Comparison of ENCODE assay signal across 16 cellular contexts in genomic region chr17:75384751-75385150, GRCh38. TPM values are rescaled to one million over a fixed set of nuclear protein-coding genes. Genes with fewer than 3 reads are reported as not detected.
DNase-seq lines count a peak whose midpoint lies in the region; ATAC-seq, FAIRE-seq and TF ChIP-seq lines count a peak whose summit lies in the region.
"Had no signal": no experiment of that assay in that cellular context is flagged by ENCODE, and none has a peak within 500 bp of the region (broad histone marks: within the 10 kb centered on the region; RNA-seq: fewer than 3 reads in every experiment).

No MANE protein-coding gene starts in this region.

- TF ChIP-seq RAD21 in HepG2 (CRISPR knock-in tag; IDR thresholded peaks at IDR 0.05), result no peak

- H3K79me2 ChIP-seq in HepG2 (ENCODE audit: insufficient read depth, low read length), result peaks cover 84% of the 10 kb centered on the region

- no peak for TF ChIP-seq EP300 in HepG2 (IDR thresholded peaks at IDR 0.05; ENCODE audit: low read depth in 2 of 2, low read length in 2 of 2)
- TF ChIP-seq EP300 in HepG2 (CRISPR knock-in tag; IDR thresholded peaks at IDR 0.05; ENCODE audit: borderline replicate concordance), result no peak

- DNase-seq in HepG2 (ENCODE audit: low spot score) (no peak), right lobe of liver (no peak), naive B cell (no peak), nephron progenitor cell (no peak), activated gamma-delta T cell treated with Interleukin-2 at 50 U/mL for 16 hours (no peak), psoas muscle (no peak)
- DNase-seq in effector memory CD8-positive, alpha-beta T cell, result no peak
- DNase-seq: 8988T; Calu3; CD8-positive, alpha-beta T cell; DMS79 treated with DMSO at 0.1 percent for 48 hours; GF-D8; H9 had no signal

- no peak overlapping the region for H2AFZ ChIP-seq in HepG2 (ENCODE audit: low read length)

- peaks cover 83% of the 10 kb centered on the region for H3K4me1 ChIP-seq in HepG2 (ENCODE audit: insufficient read depth, low read length)
- H3K4me1 ChIP-seq in right lobe of liver, result peaks cover 0 to 34% (median 6%) of the 10 kb centered on the region in 4 donors
- peaks cover 10% of the 10 kb centered on the region for H3K4me1 ChIP-seq in psoas muscle

- H3K27me3 ChIP-seq in HepG2 (ENCODE audit: control insufficient read depth in 1 of 2, insufficient read depth in 2 of 2, low read length in 2 of 2), result no peaks in the 10 kb centered on the region
- H3K27me3 ChIP-seq in right lobe of liver, result no peaks in the 10 kb centered on the region
- H3K27me3 ChIP-seq in psoas muscle (ENCODE audit: insufficient read depth in 3 of 3, low read length in 2 of 3), result no peaks in the 10 kb centered on the region
- H3K27me3 ChIP-seq: BLaER1 treated with 17β-estradiol and CSF1 and Interleukin-3, amounts not matched to agents 10 nM and 100 nM had no signal

- H3K27me3 Mint-ChIP-seq in effector memory CD8-positive, alpha-beta T cell, result no peaks in the 10 kb centered on the region
- H3K27me3 Mint-ChIP-seq in naive B cell (no peaks in the 10 kb centered on the region), nephron progenitor cell (ENCODE audit: low read depth, poor library complexity) (peaks cover 4% of the 10 kb centered on the region)

- TF ChIP-seq POLR2A in HepG2 (IDR thresholded peaks at IDR 0.05; ENCODE audit: insufficient read depth in 1 of 2, low read depth in 2 of 2, low read length in 2 of 2), result no peak
- TF ChIP-seq POLR2A in right lobe of liver (IDR thresholded peaks at IDR 0.05), result no peak

- CTCF ChIA-PET in HepG2 (lab: Yijun Ruan, JAX; ENCODE audit: low intra/inter-chr PET ratio, low total read pairs), result no interaction called here

- no peak for TF ChIP-seq CTCF in HepG2 (CRISPR knock-in tag; IDR thresholded peaks at IDR 0.05)
- no peak for TF ChIP-seq CTCF in right lobe of liver (IDR thresholded peaks at IDR 0.05)
- no peak for TF ChIP-seq CTCF in nephron progenitor cell (IDR thresholded peaks at IDR 0.05)
- no peak for TF ChIP-seq CTCF in psoas muscle (IDR thresholded peaks at IDR 0.05)

- H3K9me3 ChIP-seq in HepG2 (ENCODE audit: low read length) (no peaks in the 10 kb centered on the region), right lobe of liver (no peaks in the 10 kb centered on the region), psoas muscle (no peaks in the 10 kb centered on the region)

- peak overlapping the region in 1 of 2 donors; percentile 52 for H3K4me3 Mint-ChIP-seq in effector memory CD8-positive, alpha-beta T cell
- H3K4me3 Mint-ChIP-seq in naive B cell (peak overlapping the region in 4 of 8 donors; percentile 8 to 29 (median 20)), nephron progenitor cell (no peak overlapping the region)
- H3K4me3 Mint-ChIP-seq: CD8-positive, alpha-beta T cell; H9 had no signal

- no peak overlapping the region for H3K9ac ChIP-seq in HepG2 (ENCODE audit: insufficient read depth, low read depth, low read length)
- H3K9ac ChIP-seq: BLaER1 treated with 17β-estradiol and CSF1 and Interleukin-3, amounts not matched to agents 10 nM and 100 nM had no signal

- no peak for FAIRE-seq in HepG2 (lab: Jason Lieb, UNC)
- FAIRE-seq: H1 had no signal

- no peaks in the 10 kb centered on the region for H3K9me3 Mint-ChIP-seq in effector memory CD8-positive, alpha-beta T cell
- H3K9me3 Mint-ChIP-seq in naive B cell (no peaks in the 10 kb centered on the region), nephron progenitor cell (no peaks in the 10 kb centered on the region)
- H3K9me3 Mint-ChIP-seq: CD8-positive, alpha-beta T cell; H9 had no signal

- H3K27ac Mint-ChIP-seq in effector memory CD8-positive, alpha-beta T cell, result peak overlapping the region; percentile 23 to 25
- H3K27ac Mint-ChIP-seq in naive B cell, result peak overlapping the region in 4 of 6 donors; percentile 36 to 93 (median 66)
- H3K27ac Mint-ChIP-seq in nephron progenitor cell, result no peak overlapping the region
- H3K27ac Mint-ChIP-seq: CD8-positive, alpha-beta T cell had no signal

- no TSS peak for BruUV-seq in HepG2 (replicated peaks; lab: Mats Ljungman, UMichigan)

- no peak for ATAC-seq in HepG2
- ATAC-seq in right lobe of liver, result no peak
- no peak for ATAC-seq in effector memory CD8-positive, alpha-beta T cell (replicated peaks)
- no peak for ATAC-seq in naive B cell (ENCODE audit: low read depth in 2 of 2)
- ATAC-seq in psoas muscle, result no peak
- no peak for ATAC-seq in HG03095 (IDR thresholded peaks at IDR 0.05; ENCODE audit: unreplicated experiment)
- ATAC-seq: CD8-positive, alpha-beta T cell had no signal

- WGBS in HepG2 (ENCODE audit: low lambda C conversion rate), result 79% methylated on average over 8 of the region's 8 CpGs
- 100% methylated on average over 6 of the region's 8 CpGs for WGBS in right lobe of liver (ENCODE audit: insufficient coverage, low coverage, low lambda C conversion rate, missing lambda C conversion rate)
- 97 to 99% (median 97%) methylated on average over 8 of the region's 8 CpGs for WGBS in psoas muscle, 3 donors

- H3K4me3 ChIP-seq in HepG2 (replicated peaks in 1 of 3; ENCODE audit: insufficient read depth in 1 of 3, low read depth in 2 of 3, low read length in 3 of 3), result no peak overlapping the region
- H3K4me3 ChIP-seq in right lobe of liver, result no peak overlapping the region
- no peak overlapping the region for H3K4me3 ChIP-seq in psoas muscle
- H3K4me3 ChIP-seq: BLaER1 treated with 17β-estradiol and CSF1 and Interleukin-3, amounts not matched to agents 10 nM and 100 nM had no signal

- H3K36me3 ChIP-seq in HepG2 (replicated peaks in 1 of 2; ENCODE audit: control insufficient read depth in 1 of 2, insufficient read depth in 2 of 2, low read length in 2 of 2), result peaks cover 10 to 21% of the 10 kb centered on the region in 2 experiments; a peak in 4 of 5 replicates
- no peaks in the 10 kb centered on the region for H3K36me3 ChIP-seq in right lobe of liver
- H3K36me3 ChIP-seq in psoas muscle (ENCODE audit: insufficient read depth in 1 of 2, low read depth in 1 of 2), result peaks cover 0 to 3% of the 10 kb centered on the region in 2 donors

- in situ Hi-C loops in HepG2 (cut with HindIII; ENCODE audit: extremely low pct_ligation_motif_present, low pct_unique_long_range_greater_than_20kb), result no loop called here

- H3K27ac ChIP-seq in HepG2 (ENCODE audit: extremely low read length, insufficient read depth, low read length) (peak overlapping the region; percentile 82), right lobe of liver (no peak overlapping the region), psoas muscle (no peak overlapping the region)
- H3K27ac ChIP-seq: BLaER1 treated with 17β-estradiol and CSF1 and Interleukin-3, amounts not matched to agents 10 nM and 100 nM had no signal

- H3K4me2 ChIP-seq in HepG2 (ENCODE audit: low read depth, low read length), result no peak overlapping the region; the same call in 1 of the 2 replicates

- no peaks in the 10 kb centered on the region for H4K20me1 ChIP-seq in HepG2 (ENCODE audit: insufficient read depth, low read length)

- H3K36me3 Mint-ChIP-seq in effector memory CD8-positive, alpha-beta T cell (ENCODE audit: insufficient read depth), result peaks cover 40% of the 10 kb centered on the region
- H3K36me3 Mint-ChIP-seq in naive B cell, result no peaks in the 10 kb centered on the region
- peaks cover 29% of the 10 kb centered on the region for H3K36me3 Mint-ChIP-seq in nephron progenitor cell (ENCODE audit: low read depth)

- intact Hi-C loops in HepG2 (cut with micrococcal nuclease; ENCODE audit: unreplicated experiment) (no loop called here), right lobe of liver (cut with DNase I) (no loop called here), psoas muscle (cut with DNase I) (no loop called here)

- POLR2A ChIA-PET in HepG2 (lab: Yijun Ruan, JAX), result interaction anchor here (1.5 to 3.7 kb wide), 3 partner anchors 9 to 21 kb away, joined by 3 to 67 read pairs (median 4); partner anchors contain the start of gene GRB2

- H3K4me1 Mint-ChIP-seq in effector memory CD8-positive, alpha-beta T cell (ENCODE audit: low read depth in 2 of 2), result peaks cover 26 to 44% of the 10 kb centered on the region in 2 donors
- H3K4me1 Mint-ChIP-seq in naive B cell (peaks cover 26 to 84% (median 54%) of the 10 kb centered on the region in 3 donors), nephron progenitor cell (peaks cover 12% of the 10 kb centered on the region)

TF ChIP-seq in HepG2, 621 proteins besides CTCF, POLR2A, EP300 and RAD21 (continues in another document):
- no peak for TF ChIP-seq ZBTB21 (CRISPR knock-in tag; IDR thresholded peaks at IDR 0.05)
- no peak for TF ChIP-seq ZNF580 (CRISPR knock-in tag; IDR thresholded peaks at IDR 0.05; ENCODE audit: borderline replicate concordance, low read depth)
- TF ChIP-seq RARA (CRISPR knock-in tag; IDR thresholded peaks at IDR 0.05), result no peak

RNA-seq across cellular contexts. Expression of gene GRB2, which starts 20.7 kb away (rescaled TPM):
- 92.3 and 95.7 TPM in 2 replicates for total RNA-seq in HepG2 (2016; rRNA removed; fragmentation: Illumina TruSeq; extraction: Trizol)
- 9.5 and 11.4 TPM in 2 replicates for total RNA-seq in HepG2 (2016; cell fraction: cytosol; rRNA removed; fragmentation: Illumina TruSeq; extraction: Trizol; ENCODE audit: low read depth)
- 81.8 and 96.0 TPM in 2 replicates for total RNA-seq in HepG2 (2016; cell fraction: insoluble cytoplasmic fraction; rRNA removed; fragmentation: Illumina TruSeq; extraction: Trizol)
- total RNA-seq in HepG2 (2016; cell fraction: membrane; rRNA removed; fragmentation: Illumina TruSeq; extraction: Trizol), result 34.4 and 43.9 TPM in 2 replicates
- total RNA-seq in HepG2 (2016; cell fraction: nucleus; rRNA removed; fragmentation: Illumina TruSeq; extraction: Trizol), result 44.5 and 52.3 TPM in 2 replicates
- 67.9 and 84.6 TPM in 2 replicates for polyA plus RNA-seq in HepG2 (2011; rRNA removed)
- 65.4 and 67.1 TPM in 2 replicates for polyA plus RNA-seq in HepG2 (2011; cell fraction: cytosol; rRNA removed)
- 28.7 and 29.6 TPM in 2 replicates for polyA plus RNA-seq in HepG2 (2011; cell fraction: nucleus; rRNA removed)
- 66.8 and 70.9 TPM in 2 replicates for polyA plus RNA-seq in HepG2 (2012)
- 13.1 and 18.8 TPM in 2 replicates for polyA plus RNA-seq in HepG2 (2016; cell fraction: cytosol; fragmentation: Illumina TruSeq; extraction: Trizol; ENCODE audit: low read depth)
- 142 and 160 TPM in 2 replicates for polyA plus RNA-seq in HepG2 (2016; cell fraction: insoluble cytoplasmic fraction; fragmentation: Illumina TruSeq; extraction: Trizol; ENCODE audit: low read depth)
- polyA plus RNA-seq in HepG2 (2016; cell fraction: membrane; fragmentation: Illumina TruSeq; extraction: Trizol; ENCODE audit: low read depth), result 28.8 and 38.8 TPM in 2 replicates
- polyA plus RNA-seq in HepG2 (2016; cell fraction: nucleus; fragmentation: Illumina TruSeq; extraction: Trizol; ENCODE audit: insufficient read depth, low read depth), result 76.0 and 89.2 TPM in 2 replicates
- polyA minus RNA-seq in HepG2 (2011; rRNA and poly(A)+ RNA removed; ENCODE audit: low replicate concordance), result 55.3 and 73.1 TPM in 2 replicates
- 26.1 and 30.8 TPM in 2 replicates for polyA minus RNA-seq in HepG2 (2011; cell fraction: cytosol; rRNA and poly(A)+ RNA removed)
- 44.4 and 46.2 TPM in 2 replicates for polyA minus RNA-seq in HepG2 (2011; cell fraction: nucleus; rRNA and poly(A)+ RNA removed)
- total RNA-seq in right lobe of liver, result 10 to 100 TPM; 42.4 to 70.5 (median 53.8) TPM
- polyA plus RNA-seq in naive B cell (ENCODE audit: low read depth in 6 of 6), result 100 to 1,000 TPM; 281 to 361 (median 305) TPM
- total RNA-seq in psoas muscle, result 10 to 100 TPM; 49.1 to 71.6 (median 58.1) TPM
- polyA plus RNA-seq in psoas muscle, result 10 to 100 TPM; 39.5 to 70.9 (median 66.1) TPM
